1 cellular context compared by ENCODE assay signal in genomic region chr4:101279377-101279871, GRCh38.
TF ChIP-seq lines count a peak whose summit lies in the region.

No MANE protein-coding gene starts in this region.

TF ChIP-seq in IMR-90, 13 proteins besides CTCF, POLR2A, EP300 and RAD21 (continued from another document):
- 0 out of 2 replicates have a peak, but pooled peaks have one; percentile 8 for TF ChIP-seq FOS (IDR thresholded peaks at IDR 0.05; ENCODE audit: low read depth, low read length)
- no peak for TF ChIP-seq MXI1 (IDR thresholded peaks at IDR 0.05; ENCODE audit: borderline replicate concordance, low read depth, low read length)
